24 cellular contexts compared by ENCODE assay signal in genomic region chr13:66391322-66391721, GRCh38.
DNase-seq lines count a peak whose midpoint lies in the region; ATAC-seq and TF ChIP-seq lines count a peak whose summit lies in the region.
"Had no signal": no experiment of that assay in that cellular context is flagged by ENCODE, and none has a peak within 500 bp of the region (broad histone marks: within the 10 kb centered on the region; RNA-seq: fewer than 3 reads in every experiment).

No MANE protein-coding gene starts in this region.

- intact Hi-C loops in OCI-LY7 (cut with micrococcal nuclease; ENCODE audit: unreplicated experiment), result no loop called here
- intact Hi-C loops in activated B cell treated with CpG ODN at 0.5 μM for 24 hours (cut with micrococcal nuclease), result no loop called here

- TF ChIP-seq CTCF in OCI-LY1 (IDR thresholded peaks at IDR 0.05; ENCODE audit: low read length) (no peak), OCI-LY7 (conservative IDR thresholded peaks at IDR 0.05; ENCODE audit: low read length) (no peak), activated B cell treated with CpG ODN at 0.5 μM for 24 hours (IDR thresholded peaks at IDR 0.05) (no peak)

- H3K36me3 Mint-ChIP-seq in activated B cell treated with CpG ODN at 0.5 μM for 24 hours (ENCODE audit: low read depth), result no peaks in the 10 kb centered on the region
- no peaks in the 10 kb centered on the region for H3K36me3 Mint-ChIP-seq in stimulated activated memory B cell treated with anti-CD40 and anti-IgM and Interleukin-4, amounts not matched to agents 10 μg/mL and 1 μg/mL and 100 μg/mL, for 72 hours
- H3K36me3 Mint-ChIP-seq: CD14-positive monocyte; CD4-positive, alpha-beta memory T cell; CD4-positive, CD25-positive, alpha-beta regulatory T cell; CD8-positive, alpha-beta memory T cell had no signal

- H3K4me3 Mint-ChIP-seq in activated B cell treated with CpG ODN at 0.5 μM for 24 hours, result no peak overlapping the region
- no peak overlapping the region for H3K4me3 Mint-ChIP-seq in stimulated activated memory B cell treated with anti-CD40 and anti-IgM and Interleukin-4, amounts not matched to agents 10 μg/mL and 1 μg/mL and 100 μg/mL, for 72 hours
- H3K4me3 Mint-ChIP-seq: CD14-positive monocyte; CD4-positive, alpha-beta memory T cell; CD4-positive, CD25-positive, alpha-beta regulatory T cell; CD8-positive, alpha-beta memory T cell had no signal

- CTCF ChIA-PET in OCI-LY7 (lab: Charles Lee; ENCODE audit: unreplicated experiment) (no interaction called here), activated B cell treated with CpG ODN at 0.5 μM for 24 hours (lab: Charles Lee) (no interaction called here)

- H3K4me3 ChIP-seq in OCI-LY1 (ENCODE audit: low read depth, low read length, poor library complexity, severe bottlenecking), result no peak overlapping the region
- no peak overlapping the region for H3K4me3 ChIP-seq in OCI-LY7 (ENCODE audit: low read depth, low read length, poor library complexity, severe bottlenecking)
- H3K4me3 ChIP-seq: BLaER1 had no signal

- H3K4me1 ChIP-seq in OCI-LY1 (ENCODE audit: insufficient read depth, low read length, severe bottlenecking) (peaks cover 27% of the 10 kb centered on the region), OCI-LY7 (ENCODE audit: insufficient read depth, low read length, poor library complexity, severe bottlenecking) (no peaks in the 10 kb centered on the region)
- H3K4me1 ChIP-seq: BE2C, BLaER1 had no signal

- peak overlapping the region; percentile 6 for H3K27ac ChIP-seq in OCI-LY1 (ENCODE audit: low read depth, low read length, poor library complexity, severe bottlenecking)
- H3K27ac ChIP-seq in OCI-LY7 (ENCODE audit: low read depth, low read length, poor library complexity, severe bottlenecking), result no peak overlapping the region
- H3K27ac ChIP-seq: BLaER1 had no signal

- H3K4me2 ChIP-seq in OCI-LY1 (ENCODE audit: low read length) (peak overlapping the region; percentile 5; the same call in 1 of the 2 replicates), OCI-LY7 (ENCODE audit: low read length) (no peak overlapping the region)
- H3K4me2 ChIP-seq: BLaER1 had no signal

- H3K27me3 ChIP-seq in OCI-LY1 (ENCODE audit: insufficient read depth, low read length), result no peaks in the 10 kb centered on the region
- H3K27me3 ChIP-seq: BE2C, BLaER1 had no signal

- H2AFZ ChIP-seq in OCI-LY1 (ENCODE audit: low read length) (peak overlapping the region; percentile 54; the same call in 1 of the 2 replicates), OCI-LY7 (ENCODE audit: low read length) (no peak overlapping the region)

- H3K27ac Mint-ChIP-seq in activated B cell treated with CpG ODN at 0.5 μM for 24 hours, result no peak overlapping the region
- no peak overlapping the region for H3K27ac Mint-ChIP-seq in stimulated activated memory B cell treated with anti-CD40 and anti-IgM and Interleukin-4, amounts not matched to agents 10 μg/mL and 1 μg/mL and 100 μg/mL, for 72 hours
- H3K27ac Mint-ChIP-seq: CD14-positive monocyte; CD4-positive, alpha-beta memory T cell; CD4-positive, CD25-positive, alpha-beta regulatory T cell had no signal

- H3K9me2 ChIP-seq in OCI-LY1 (ENCODE audit: low read depth, low read length) (no peaks in the 10 kb centered on the region), OCI-LY7 (ENCODE audit: insufficient read depth, low read length) (no peaks in the 10 kb centered on the region)

- peak; percentile 34 for ATAC-seq in activated B cell treated with CpG ODN at 0.5 μM for 24 hours (ENCODE audit: low read depth)
- no peak for ATAC-seq in stimulated activated memory B cell treated with anti-CD40 and anti-IgM and Interleukin-4, amounts not matched to agents 10 μg/mL and 1 μg/mL and 100 μg/mL, for 72 hours
- ATAC-seq in GM21723 (IDR thresholded peaks at IDR 0.05; ENCODE audit: unreplicated experiment), result no peak

- POLR2A ChIA-PET in OCI-LY7 (lab: Charles Lee), result interaction anchor here (0.7 to 1.7 kb wide), 6 partner anchors 9 to 411 kb away, joined by 3 to 6 read pairs (median 4); no protein-coding TSS in a partner anchor
- POLR2A ChIA-PET in activated B cell treated with CpG ODN at 0.5 μM for 24 hours (lab: Charles Lee), result no interaction called here

- no TSS peak for BruUV-seq in OCI-LY7 (replicated peaks; lab: Mats Ljungman, UMichigan)

- peak; percentile 2 for DNase-seq in OCI-LY7 (ENCODE audit: low spot score)
- no peak for DNase-seq in activated B cell treated with CpG ODN at 0.5 μM for 24 hours
- DNase-seq in GDM1 (lab: John Stamatoyannopoulos, UW), result no peak
- DNase-seq in effector CD4-positive, alpha-beta T cell, result no peak
- DNase-seq: 8988T; ACHN; BE2C; C1 segment of cervical spinal cord; CD4-positive, alpha-beta memory T cell; CD4-positive, CD25-positive, alpha-beta regulatory T cell; CD8-positive, alpha-beta memory T cell; COR-L47; DMS 273 treated with DMSO at 0.1 percent for 48 hours; DMS153; DMS53; DMS79; DND-41; EL; GF-D8 had no signal

- H4K20me1 ChIP-seq in OCI-LY1 (ENCODE audit: insufficient read depth, low read length) (no peaks in the 10 kb centered on the region), OCI-LY7 (ENCODE audit: insufficient read depth, low read length) (no peaks in the 10 kb centered on the region)
- H4K20me1 ChIP-seq: BLaER1 had no signal

- H3K36me3 ChIP-seq in OCI-LY1 (ENCODE audit: insufficient read depth, low read length) (no peaks in the 10 kb centered on the region), OCI-LY7 (ENCODE audit: insufficient read depth, low read length) (no peaks in the 10 kb centered on the region)
- H3K36me3 ChIP-seq: BE2C, BLaER1 had no signal

- no peaks in the 10 kb centered on the region for H3F3A ChIP-seq in OCI-LY1 (ENCODE audit: insufficient read depth, low read length)

- H3K4me1 Mint-ChIP-seq in activated B cell treated with CpG ODN at 0.5 μM for 24 hours, result peaks cover 6% of the 10 kb centered on the region
- H3K4me1 Mint-ChIP-seq in stimulated activated memory B cell treated with anti-CD40 and anti-IgM and Interleukin-4, amounts not matched to agents 10 μg/mL and 1 μg/mL and 100 μg/mL, for 72 hours, result no peaks in the 10 kb centered on the region
- H3K4me1 Mint-ChIP-seq: CD14-positive monocyte; CD4-positive, alpha-beta memory T cell; CD4-positive, CD25-positive, alpha-beta regulatory T cell; CD8-positive, alpha-beta memory T cell had no signal

- H3K9me3 ChIP-seq in OCI-LY1 (ENCODE audit: low read length) (no peaks in the 10 kb centered on the region), OCI-LY7 (ENCODE audit: low read length) (no peaks in the 10 kb centered on the region)
- H3K9me3 ChIP-seq: BE2C, BLaER1 had no signal

- no peak overlapping the region for H3K9ac ChIP-seq in OCI-LY1 (ENCODE audit: low read length)
- H3K9ac ChIP-seq: BLaER1 had no signal

- H3K9me3 Mint-ChIP-seq in activated B cell treated with CpG ODN at 0.5 μM for 24 hours, result no peaks in the 10 kb centered on the region
- H3K9me3 Mint-ChIP-seq in stimulated activated memory B cell treated with anti-CD40 and anti-IgM and Interleukin-4, amounts not matched to agents 10 μg/mL and 1 μg/mL and 100 μg/mL, for 72 hours, result no peaks in the 10 kb centered on the region

- H3K79me2 ChIP-seq in OCI-LY1 (ENCODE audit: insufficient read depth, low read length) (no peaks in the 10 kb centered on the region), OCI-LY7 (ENCODE audit: insufficient read depth, low read depth, low read length) (no peaks in the 10 kb centered on the region)

- H3K27me3 Mint-ChIP-seq in activated B cell treated with CpG ODN at 0.5 μM for 24 hours, result no peaks in the 10 kb centered on the region
- H3K27me3 Mint-ChIP-seq in stimulated activated memory B cell treated with anti-CD40 and anti-IgM and Interleukin-4, amounts not matched to agents 10 μg/mL and 1 μg/mL and 100 μg/mL, for 72 hours, result no peaks in the 10 kb centered on the region
- H3K27me3 Mint-ChIP-seq: CD4-positive, alpha-beta memory T cell; CD4-positive, CD25-positive, alpha-beta regulatory T cell; CD8-positive, alpha-beta memory T cell had no signal
